ENCODE assay signal across 24 cellular contexts in genomic region chr2:102149243-102149642, GRCh38. TPM values are rescaled to one million over a fixed set of nuclear protein-coding genes. Genes with fewer than 3 reads are reported as not detected.
"Had no signal": no experiment of that assay in that cellular context is flagged by ENCODE, and none has a peak within 500 bp of the region (broad histone marks: within the 10 kb centered on the region; RNA-seq: fewer than 3 reads in every experiment).

No MANE protein-coding gene starts in this region.

- DNase-seq: activated effector memory CD4-positive, alpha-beta T cell treated with Interleukin-2 at 50 U/mL for 16 hours; activated naive CD4-positive, alpha-beta T cell treated with anti-CD3 and anti-CD28 coated beads for 36 hours; activated T-cell treated with anti-CD3 and anti-CD28 coated beads, Interleukin-2, amount 50 U/mL, for 48 hours; adrenal gland; head of caudate nucleus; nephron progenitor cell; sigmoid colon; spleen; stimulated activated CD4-positive, alpha-beta T cell treated with anti-CD3 and anti-CD28 coated beads, Interleukin-4, amount 100 ng/mL, for 1 hour; stimulated activated naive CD4-positive, alpha-beta T cell; SW 1271; T-helper 17 cell had no signal

- H3K4me3 ChIP-seq: adrenal gland, ascending aorta, esophagus muscularis mucosa, gastroesophageal sphincter, sigmoid colon, SK-N-MC, spleen, thoracic aorta had no signal

- FAIRE-seq: colon, islet of Langerhans, urothelium cell line had no signal

- H3K27ac ChIP-seq: ascending aorta, gastroesophageal sphincter, sigmoid colon, SK-N-MC, thoracic aorta, VCaP had no signal

- ATAC-seq: activated CD4-positive, CD25-positive, alpha-beta regulatory T cell treated with anti-CD3 and anti-CD28 coated beads, Interleukin-2, amount 50 U/mL, for 24 hours; gastroesophageal sphincter; T-helper 17 cell had no signal

- H3K27ac Mint-ChIP-seq: memory B cell, nephron progenitor cell, T-helper 17 cell had no signal

- H3K4me3 Mint-ChIP-seq: activated naive CD4-positive, alpha-beta T cell treated with anti-CD3 and anti-CD28 coated beads for 36 hours; central memory CD8-positive, alpha-beta T cell; memory B cell; nephron progenitor cell; T-helper 17 cell had no signal

- H3K4me1 ChIP-seq: ascending aorta, sigmoid colon had no signal

- H3K36me3 ChIP-seq: thoracic aorta had no signal

- H3K27me3 Mint-ChIP-seq: memory B cell, T-helper 17 cell had no signal

- H3K4me1 Mint-ChIP-seq: memory B cell, T-helper 17 cell had no signal

- H3K27me3 ChIP-seq: adrenal gland, ascending aorta, esophagus muscularis mucosa, gastroesophageal sphincter, sigmoid colon had no signal

RNA-seq across cellular contexts. Expression of gene IL1RL2, which starts 37.6 kb away (rescaled TPM):
- total RNA-seq: ascending aorta, T-helper 17 cell had no signal
